In genomic region chr5:93571111-93571977, GRCh38 we compare ENCODE assay signal across 12 cellular contexts. TPM values are rescaled to one million over a fixed set of nuclear protein-coding genes. Genes with fewer than 3 reads are reported as not detected.
A peak's percentile ranks its signal among the peaks of the same experiment; 100 is the strongest.
DNase-seq lines count a peak whose midpoint lies in the region; ATAC-seq and TF ChIP-seq lines count a peak whose summit lies in the region.
"Had no signal": no experiment of that assay in that cellular context is flagged by ENCODE, and none has a peak within 500 bp of the region (broad histone marks: within the 10 kb centered on the region; RNA-seq: fewer than 3 reads in every experiment).

No MANE protein-coding gene starts in this region.

- no peak for ATAC-seq in HG03175 (IDR thresholded peaks at IDR 0.05; ENCODE audit: unreplicated experiment)

- 2% methylated on average over 34 of the region's 34 CpGs for WGBS in HUES64
- 23% methylated on average over 34 of the region's 34 CpGs for WGBS in hepatocyte (ENCODE audit: low lambda C conversion rate, missing lambda C conversion rate)
- WGBS in prostate gland, result 64% methylated on average over 34 of the region's 34 CpGs

- H3K4me2 ChIP-seq in hepatocyte, result peak overlapping the region; percentile 81

- no peak for TF ChIP-seq CTCF in GM12865 (IDR thresholded peaks at IDR 0.05; ENCODE audit: insufficient read depth, low read depth, low read length, missing control alignments)
- no peak for TF ChIP-seq CTCF in hepatocyte (IDR thresholded peaks at IDR 0.05; ENCODE audit: poor library complexity)
- no peak for TF ChIP-seq CTCF in prostate gland (IDR thresholded peaks at IDR 0.05)

- no peak for TF ChIP-seq POLR2A in prostate gland (IDR thresholded peaks at IDR 0.05)

- peak overlapping the region; percentile 78 for H2AFZ ChIP-seq in hepatocyte

- no peak overlapping the region for H3K9ac ChIP-seq in HUES64 (ENCODE audit: low read depth, low read length)

- H3K9me2 ChIP-seq in hepatocyte (replicated peaks; ENCODE audit: insufficient read depth), result no peaks in the 10 kb centered on the region

- H3K79me2 ChIP-seq in hepatocyte, result no peaks in the 10 kb centered on the region

- H3K4me1 ChIP-seq in HUES64 (ENCODE audit: insufficient read depth, low read length), result peaks cover 34% of the 10 kb centered on the region; the same call in 1 of the 2 replicates
- H3K4me1 ChIP-seq in hepatocyte (ENCODE audit: insufficient read depth), result peaks cover 14% of the 10 kb centered on the region
- H3K4me1 ChIP-seq in prostate gland (replicated peaks), result peaks cover 3% of the 10 kb centered on the region

- intact Hi-C loops in prostate gland (cut with DNase I), result loop anchor here (10.0 kb wide), 2 partner anchors 147 to 1123 kb away; no protein-coding TSS in a partner anchor

- no peaks in the 10 kb centered on the region for H4K20me1 ChIP-seq in hepatocyte (ENCODE audit: insufficient read depth, poor library complexity, severe bottlenecking)

- no peaks in the 10 kb centered on the region for H3K9me3 ChIP-seq in HUES64 (ENCODE audit: insufficient read depth, low read depth, low read length)
- no peaks in the 10 kb centered on the region for H3K9me3 ChIP-seq in hepatocyte (ENCODE audit: low read depth)
- no peaks in the 10 kb centered on the region for H3K9me3 ChIP-seq in prostate gland

- H3K27me3 ChIP-seq in HUES64 (ENCODE audit: insufficient read depth, low read length) (peaks cover 100% of the 10 kb centered on the region), hepatocyte (peaks cover 94% of the 10 kb centered on the region), prostate gland (replicated peaks; ENCODE audit: insufficient read depth) (peaks cover 16% of the 10 kb centered on the region)

- H3K36me3 ChIP-seq in HUES64 (ENCODE audit: insufficient read depth, low read length) (no peaks in the 10 kb centered on the region), hepatocyte (replicated peaks; ENCODE audit: insufficient read depth, low read depth) (no peaks in the 10 kb centered on the region), prostate gland (no peaks in the 10 kb centered on the region)

- no peak overlapping the region for H3K27ac ChIP-seq in HUES64 (ENCODE audit: low read depth, low read length)
- no peak overlapping the region for H3K27ac ChIP-seq in hepatocyte
- peak overlapping the region; percentile 69 to 81 for H3K27ac ChIP-seq in prostate gland

- DNase-seq in GM12865 (ENCODE audit: low read depth) (no peak), hepatocyte (ENCODE audit: low spot score) (no peak), prostate gland (ENCODE audit: low spot score) (no peak), globus pallidus (ENCODE audit: low spot score) (no peak), KG1 (lab: John Stamatoyannopoulos, UW) (no peak)
- DNase-seq: activated CD4-positive, CD25-positive, alpha-beta regulatory T cell; aorta; GDM1; NCI-H2081; stimulated activated CD4-positive, alpha-beta T cell treated with anti-CD3 and anti-CD28 coated beads, Interleukin-1b, Interleukin-23, amount 100 ng/mL, for 48 hours had no signal

- H3K4me3 ChIP-seq in GM12865 (ENCODE audit: low read depth, low read length), result peak overlapping the region; percentile 45
- peak overlapping the region; percentile 49 for H3K4me3 ChIP-seq in HUES64 (ENCODE audit: low read length)
- no peak overlapping the region for H3K4me3 ChIP-seq in hepatocyte
- no peak overlapping the region for H3K4me3 ChIP-seq in prostate gland

RNA-seq across cellular contexts. Expression of gene NR2F1-AS1, which starts 9.7 kb away (rescaled TPM):
- polyA plus RNA-seq in HUES64 (2013, experiment 1 of 2), result 3.7 TPM
- polyA plus RNA-seq in HUES64 (2013, experiment 2 of 2), result 8.7 TPM
- total RNA-seq in hepatocyte, result 8.2 and 8.4 TPM in 2 replicates
- polyA plus RNA-seq in hepatocyte, result 8.6 and 9.3 TPM in 2 replicates
- 10 to 100 TPM; 11.9 to 12.4 TPM for total RNA-seq in prostate gland

RNA-seq across cellular contexts. Expression of gene NR2F1, which starts 11.7 kb away (rescaled TPM):
- polyA plus RNA-seq in HUES64 (2013, experiment 1 of 2), result 24.5 TPM
- polyA plus RNA-seq in HUES64 (2013, experiment 2 of 2), result 47.7 TPM
- total RNA-seq in hepatocyte, result 15.9 and 19.9 TPM in 2 replicates
- 7.3 and 8.9 TPM in 2 replicates for polyA plus RNA-seq in hepatocyte
- total RNA-seq in prostate gland, result 10 to 100 TPM; 14.9 to 49.3 TPM

Comparison
In these comparisons a context has a peak if more than half of its experiments do, and no peak if none do; other contexts are left out.
1. H3K4me3 ChIP-seq: peak in GM12865 (single experiment) and HUES64 (single experiment); none in hepatocyte (single experiment) and prostate gland (0 of 2).
2. H3K27ac ChIP-seq: peak in prostate gland (2 of 2); none in HUES64 (single experiment) and hepatocyte (single experiment).